ENCODE assay signal across 20 cellular contexts in genomic region chr1:43056460-43056859, GRCh38.
"Had no signal": no experiment of that assay in that cellular context is flagged by ENCODE, and none has a peak within 500 bp of the region (broad histone marks: within the 10 kb centered on the region; RNA-seq: fewer than 3 reads in every experiment).

No MANE protein-coding gene starts in this region.

- DNase-seq: activated B cell treated with CpG ODN at 0.5 μM for 24 hours; activated CD4-positive, alpha-beta T cell treated with anti-CD3 and anti-CD28 coated beads, Interleukin-2, amount 10 ng/mL, durations not matched to agents 24 days and 14 days; activated naive CD4-positive, alpha-beta T cell; activated naive CD8-positive, alpha-beta T cell treated with anti-CD3 and anti-CD28 coated beads, Interleukin-2, amount 50 U/mL, for 24 hours; aorta; effector memory CD4-positive, alpha-beta T cell; heart right ventricle; mucosa of descending colon; naive thymus-derived CD8-positive, alpha-beta T cell; occipital lobe; stomach; SW 1271; testis had no signal

- H3K27me3 Mint-ChIP-seq: activated CD4-positive, alpha-beta T cell treated with anti-CD3 and anti-CD28 coated beads, Interleukin-2, amount 10 ng/mL, durations not matched to agents 24 days and 14 days had no signal

- H3K27ac Mint-ChIP-seq: activated B cell treated with CpG ODN at 0.5 μM for 24 hours; activated CD4-positive, alpha-beta T cell treated with anti-CD3 and anti-CD28 coated beads, Interleukin-2, amount 10 ng/mL, durations not matched to agents 24 days and 14 days; activated naive CD8-positive, alpha-beta T cell treated with anti-CD3 and anti-CD28 coated beads, Interleukin-2, amount 50 U/mL, for 24 hours; activated T-helper 1 cell treated with anti-CD3 and anti-CD28 coated beads, Interleukin-12 subunit alpha, Interleukin-12 subunit beta, Interleukin-2, Interleukin-4 antibody, amounts not matched to agents 30 ng/mL and 10 ng/mL and 1 ng/mL, durations not matched to agents 14 hours and 24 hours and 36 hours; dendritic cell treated with granulocyte-macrophage colony-stimulating factor and Interleukin-4, amounts not matched to agents 40 ng/mL and 50 ng/mL, for 4 days; naive thymus-derived CD8-positive, alpha-beta T cell; progenitor cell of endocrine pancreas had no signal

- H3K4me3 Mint-ChIP-seq: activated B cell treated with CpG ODN at 0.5 μM for 24 hours; activated CD4-positive, alpha-beta T cell treated with anti-CD3 and anti-CD28 coated beads, Interleukin-2, amount 10 ng/mL, durations not matched to agents 24 days and 14 days; activated naive CD8-positive, alpha-beta T cell treated with anti-CD3 and anti-CD28 coated beads, Interleukin-2, amount 50 U/mL, for 24 hours; activated T-helper 1 cell treated with anti-CD3 and anti-CD28 coated beads, Interleukin-12 subunit alpha, Interleukin-12 subunit beta, Interleukin-2, Interleukin-4 antibody, amounts not matched to agents 30 ng/mL and 10 ng/mL and 1 ng/mL, durations not matched to agents 14 hours and 24 hours and 36 hours; dendritic cell treated with granulocyte-macrophage colony-stimulating factor and Interleukin-4, amounts not matched to agents 40 ng/mL and 50 ng/mL, for 4 days; naive thymus-derived CD8-positive, alpha-beta T cell had no signal

- H3K27me3 ChIP-seq: breast epithelium, right atrium auricular region, testis had no signal

- H3K36me3 ChIP-seq: breast epithelium, gastroesophageal sphincter, heart right ventricle, right atrium auricular region, stomach had no signal

- H3K4me1 ChIP-seq: breast epithelium, right atrium auricular region, testis had no signal

- H3K9me3 Mint-ChIP-seq: activated B cell treated with CpG ODN at 0.5 μM for 24 hours; activated naive CD8-positive, alpha-beta T cell treated with anti-CD3 and anti-CD28 coated beads, Interleukin-2, amount 50 U/mL, for 24 hours; activated T-helper 1 cell treated with anti-CD3 and anti-CD28 coated beads, Interleukin-12 subunit alpha, Interleukin-12 subunit beta, Interleukin-2, Interleukin-4 antibody, amounts not matched to agents 30 ng/mL and 10 ng/mL and 1 ng/mL, durations not matched to agents 14 hours and 24 hours and 36 hours; dendritic cell treated with granulocyte-macrophage colony-stimulating factor and Interleukin-4, amounts not matched to agents 40 ng/mL and 50 ng/mL, for 4 days; naive thymus-derived CD8-positive, alpha-beta T cell had no signal

- H3K27ac ChIP-seq: breast epithelium, heart right ventricle, right atrium auricular region, testis had no signal

- H3K9me3 ChIP-seq: breast epithelium, gastroesophageal sphincter, heart right ventricle, mucosa of descending colon, right atrium auricular region, stomach, testis had no signal

- H3K36me3 Mint-ChIP-seq: naive thymus-derived CD8-positive, alpha-beta T cell had no signal

- ATAC-seq: left lobe of liver; naive thymus-derived CD8-positive, alpha-beta T cell had no signal

- H3K4me3 ChIP-seq: breast epithelium, gastroesophageal sphincter, heart right ventricle, mucosa of descending colon, right atrium auricular region, stomach, testis had no signal
